32 cellular contexts compared by ENCODE assay signal in genomic region chr16:88878356-88878755, GRCh38.
A peak's percentile ranks its signal among the peaks of the same experiment; 100 is the strongest.
DNase-seq lines count a peak whose midpoint lies in the region; ATAC-seq and TF ChIP-seq lines count a peak whose summit lies in the region.
"Had no signal": no experiment of that assay in that cellular context is flagged by ENCODE, and none has a peak within 500 bp of the region (broad histone marks: within the 10 kb centered on the region; RNA-seq: fewer than 3 reads in every experiment).

No MANE protein-coding gene starts in this region.

- H3K4me2 ChIP-seq in BLaER1: 0 out of 2 replicates have a peak overlapping the region, but pooled peaks have one; percentile 30
- H3K4me2 ChIP-seq: A549 had no signal

- no peaks in the 10 kb centered on the region for H3K9me3 ChIP-seq in BLaER1
- H3K9me3 ChIP-seq: A549; BE2C; BLaER1 treated with 17β-estradiol and CSF1 and Interleukin-3, amounts not matched to agents 10 nM and 100 nM; Caco-2 had no signal

- peaks cover 6% of the 10 kb centered on the region for H3K4me1 Mint-ChIP-seq in memory B cell
- H3K4me1 Mint-ChIP-seq in stimulated activated memory B cell treated with anti-CD40 and anti-IgM and Interleukin-4, amounts not matched to agents 10 μg/mL and 1 μg/mL and 100 μg/mL, for 72 hours: peaks cover 17% of the 10 kb centered on the region
- H3K4me1 Mint-ChIP-seq: CD14-positive monocyte had no signal

- H3K4me3 Mint-ChIP-seq in memory B cell: no peak overlapping the region
- no peak overlapping the region for H3K4me3 Mint-ChIP-seq in stimulated activated memory B cell treated with anti-CD40 and anti-IgM and Interleukin-4, amounts not matched to agents 10 μg/mL and 1 μg/mL and 100 μg/mL, for 72 hours
- H3K4me3 Mint-ChIP-seq: B cell; CD14-positive monocyte; CD4-positive, alpha-beta memory T cell; CD4-positive, alpha-beta T cell; CD4-positive, CD25-positive, alpha-beta regulatory T cell; CD8-positive, alpha-beta memory T cell; CD8-positive, alpha-beta T cell had no signal

- ATAC-seq in memory B cell (ENCODE audit: low read depth) (no peak), SK-N-SH treated with all-trans-retinoic acid at 6 μM for 48 hours (no peak), HG03159 (IDR thresholded peaks at IDR 0.05; ENCODE audit: unreplicated experiment) (no peak)
- no peak for ATAC-seq in stimulated activated memory B cell treated with anti-CD40 and anti-IgM and Interleukin-4, amounts not matched to agents 10 μg/mL and 1 μg/mL and 100 μg/mL, for 72 hours
- ATAC-seq: A549; CD8-positive, alpha-beta T cell had no signal

- DNase-seq in memory B cell (ENCODE audit: low spot score in 2 of 2): no peak
- no peak for DNase-seq in HK-2 (ENCODE audit: unreplicated experiment)
- DNase-seq: 8988T; ACHN; AML-193; BE2C; C1 segment of cervical spinal cord; Caco-2; Calu3; CD4-positive, alpha-beta memory T cell; CD4-positive, alpha-beta T cell; CD4-positive, CD25-positive, alpha-beta regulatory T cell; CD8-positive, alpha-beta memory T cell; CD8-positive, alpha-beta T cell; COR-L47; DMS 273 treated with DMSO at 0.1 percent for 48 hours; DMS153; DMS53; DMS79; DMS79 treated with DMSO at 0.1 percent for 48 hours; DND-41; EL had no signal

- H3K9ac ChIP-seq in BLaER1: no peak overlapping the region

- peaks cover 42% of the 10 kb centered on the region for H3K36me3 Mint-ChIP-seq in memory B cell
- H3K36me3 Mint-ChIP-seq in stimulated activated memory B cell treated with anti-CD40 and anti-IgM and Interleukin-4, amounts not matched to agents 10 μg/mL and 1 μg/mL and 100 μg/mL, for 72 hours: peaks cover 72% of the 10 kb centered on the region
- H3K36me3 Mint-ChIP-seq: CD4-positive, alpha-beta memory T cell; CD4-positive, CD25-positive, alpha-beta regulatory T cell; CD8-positive, alpha-beta memory T cell; CD8-positive, alpha-beta T cell had no signal

- H3K27ac ChIP-seq in BLaER1: no peak overlapping the region
- H3K27ac ChIP-seq: 22Rv1; A549; BLaER1 treated with 17β-estradiol and CSF1 and Interleukin-3, amounts not matched to agents 10 nM and 100 nM; C4-2B had no signal

- H3K27ac Mint-ChIP-seq in memory B cell: peak overlapping the region; percentile 68
- H3K27ac Mint-ChIP-seq in stimulated activated memory B cell treated with anti-CD40 and anti-IgM and Interleukin-4, amounts not matched to agents 10 μg/mL and 1 μg/mL and 100 μg/mL, for 72 hours: peak overlapping the region; percentile 32
- H3K27ac Mint-ChIP-seq: B cell; CD14-positive monocyte; CD4-positive, alpha-beta memory T cell; CD4-positive, alpha-beta T cell; CD4-positive, CD25-positive, alpha-beta regulatory T cell; CD8-positive, alpha-beta memory T cell; CD8-positive, alpha-beta T cell had no signal

- H3K36me3 ChIP-seq in BLaER1: peaks cover 94% of the 10 kb centered on the region
- H3K36me3 ChIP-seq: BE2C had no signal

- H3K4me1 ChIP-seq in BLaER1: peaks cover 52% of the 10 kb centered on the region
- H3K4me1 ChIP-seq: BE2C had no signal

- H3K9me3 Mint-ChIP-seq in memory B cell: no peaks in the 10 kb centered on the region
- no peaks in the 10 kb centered on the region for H3K9me3 Mint-ChIP-seq in stimulated activated memory B cell treated with anti-CD40 and anti-IgM and Interleukin-4, amounts not matched to agents 10 μg/mL and 1 μg/mL and 100 μg/mL, for 72 hours
- H3K9me3 Mint-ChIP-seq: CD4-positive, alpha-beta T cell; CD8-positive, alpha-beta memory T cell; CD8-positive, alpha-beta T cell had no signal

- peaks cover 94% of the 10 kb centered on the region for H4K20me1 ChIP-seq in BLaER1

- no peaks in the 10 kb centered on the region for H3K27me3 Mint-ChIP-seq in memory B cell
- H3K27me3 Mint-ChIP-seq in stimulated activated memory B cell treated with anti-CD40 and anti-IgM and Interleukin-4, amounts not matched to agents 10 μg/mL and 1 μg/mL and 100 μg/mL, for 72 hours: no peaks in the 10 kb centered on the region
- H3K27me3 Mint-ChIP-seq: B cell; CD4-positive, alpha-beta T cell; CD4-positive, CD25-positive, alpha-beta regulatory T cell had no signal

- H3K4me3 ChIP-seq in BLaER1: no peak overlapping the region
- H3K4me3 ChIP-seq: A549; BLaER1 treated with 17β-estradiol and CSF1 and Interleukin-3, amounts not matched to agents 10 nM and 100 nM had no signal

- H3K27me3 ChIP-seq in BLaER1: no peaks in the 10 kb centered on the region
- H3K27me3 ChIP-seq: BLaER1 treated with 17β-estradiol and CSF1 and Interleukin-3, amounts not matched to agents 10 nM and 100 nM had no signal

TF ChIP-seq in SK-N-SH treated with all-trans-retinoic acid at 6 μM for 48 hours, 23 proteins besides CTCF, POLR2A, EP300 and RAD21:
- TF ChIP-seq ZNF8 (CRISPR knock-in tag; IDR thresholded peaks at IDR 0.05): no peak
- no peak for TF ChIP-seq ARNTL (CRISPR knock-in tag; IDR thresholded peaks at IDR 0.05; ENCODE audit: borderline replicate concordance, low read depth)
- TF ChIP-seq ZFP30 (CRISPR knock-in tag; IDR thresholded peaks at IDR 0.05): no peak
- TF ChIP-seq, protein P1, sequence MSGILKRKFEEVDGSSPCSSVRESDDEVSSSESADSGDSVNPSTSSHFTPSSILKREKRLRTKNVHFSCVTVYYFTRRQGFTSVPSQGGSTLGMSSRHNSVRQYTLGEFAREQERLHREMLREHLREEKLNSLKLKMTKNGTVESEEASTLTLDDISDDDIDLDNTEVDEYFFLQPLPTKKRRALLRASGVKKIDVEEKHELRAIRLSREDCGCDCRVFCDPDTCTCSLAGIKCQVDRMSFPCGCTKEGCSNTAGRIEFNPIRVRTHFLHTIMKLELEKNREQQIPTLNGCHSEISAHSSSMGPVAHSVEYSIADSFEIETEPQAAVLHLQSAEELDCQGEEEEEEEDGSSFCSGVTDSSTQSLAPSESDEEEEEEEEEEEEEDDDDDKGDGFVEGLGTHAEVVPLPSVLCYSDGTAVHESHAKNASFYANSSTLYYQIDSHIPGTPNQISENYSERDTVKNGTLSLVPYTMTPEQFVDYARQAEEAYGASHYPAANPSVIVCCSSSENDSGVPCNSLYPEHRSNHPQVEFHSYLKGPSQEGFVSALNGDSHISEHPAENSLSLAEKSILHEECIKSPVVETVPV (CRISPR knock-in tag; IDR thresholded peaks at IDR 0.05): no peak
- TF ChIP-seq PPARA (CRISPR knock-in tag; IDR thresholded peaks at IDR 0.05; ENCODE audit: borderline replicate concordance): no peak
- no peak for TF ChIP-seq ZNF565 (CRISPR knock-in tag; conservative IDR thresholded peaks at IDR 0.05; ENCODE audit: low read depth)
